Comparison of ENCODE assay signal across 1 cellular context in genomic region chr5:103804714-103805113, GRCh38.
TF ChIP-seq lines count a peak whose summit lies in the region.

No MANE protein-coding gene starts in this region.

TF ChIP-seq in IMR-90, 13 proteins besides CTCF, POLR2A, EP300 and RAD21 (continued from another document):
- TF ChIP-seq USF2 (IDR thresholded peaks at IDR 0.05; ENCODE audit: low read depth, low read length), result no peak
- no peak for TF ChIP-seq MAZ (IDR thresholded peaks at IDR 0.05; ENCODE audit: borderline replicate concordance, low read depth, low read length)
- TF ChIP-seq RCOR1 (IDR thresholded peaks at IDR 0.05; ENCODE audit: insufficient replicate concordance, low read length), result no peak
- TF ChIP-seq MXI1 (IDR thresholded peaks at IDR 0.05; ENCODE audit: borderline replicate concordance, low read depth, low read length), result no peak
- TF ChIP-seq CEBPB (IDR thresholded peaks at IDR 0.05; ENCODE audit: low read depth, low read length), result no peak
